In genomic region chr9:114932502-114932901, GRCh38 we compare ENCODE assay signal across 1 cellular context.
TF ChIP-seq lines count a peak whose summit lies in the region.

No MANE protein-coding gene starts in this region.

TF ChIP-seq in WTC11, 78 proteins besides CTCF, POLR2A, EP300 and RAD21 (continued from another document):
- TF ChIP-seq ZMAT4 (CRISPR knock-in tag; IDR thresholded peaks at IDR 0.05) (no peak), ZNF281 (CRISPR knock-in tag; IDR thresholded peaks at IDR 0.05) (no peak), SMAD4 (CRISPR knock-in tag; IDR thresholded peaks at IDR 0.05) (no peak), OVOL2 (CRISPR knock-in tag; IDR thresholded peaks at IDR 0.05; ENCODE audit: borderline replicate concordance) (no peak), GRHL2 (CRISPR knock-in tag; IDR thresholded peaks at IDR 0.05; ENCODE audit: insufficient replicate concordance, severe bottlenecking) (no peak), ARID4B (CRISPR knock-in tag; IDR thresholded peaks at IDR 0.05; ENCODE audit: borderline replicate concordance) (no peak), E2F1 (CRISPR knock-in tag; IDR thresholded peaks at IDR 0.05) (no peak), ELF4 (CRISPR knock-in tag; IDR thresholded peaks at IDR 0.05; ENCODE audit: low read depth) (no peak), SMAD3 (CRISPR knock-in tag; IDR thresholded peaks at IDR 0.05; ENCODE audit: borderline replicate concordance) (no peak), EMX1 (CRISPR knock-in tag; IDR thresholded peaks at IDR 0.05) (no peak), RORB (CRISPR knock-in tag; IDR thresholded peaks at IDR 0.05) (no peak)
